Comparison of ENCODE assay signal across 23 cellular contexts in genomic region chr13:48487968-48488367, GRCh38. TPM values are rescaled to one million over a fixed set of nuclear protein-coding genes. Genes with fewer than 3 reads are reported as not detected.
A peak's percentile ranks its signal among the peaks of the same experiment; 100 is the strongest.
DNase-seq lines count a peak whose midpoint lies in the region; ATAC-seq and TF ChIP-seq lines count a peak whose summit lies in the region.
"Had no signal": no experiment of that assay in that cellular context is flagged by ENCODE, and none has a peak within 500 bp of the region (broad histone marks: within the 10 kb centered on the region; RNA-seq: fewer than 3 reads in every experiment).

No MANE protein-coding gene starts in this region.

- TF ChIP-seq EP300 in SK-N-SH (IDR thresholded peaks at IDR 0.05; ENCODE audit: borderline replicate concordance in 1 of 2, low read depth in 1 of 2, low read length in 1 of 2) = no peak

- CTCF ChIA-PET in SK-N-SH (lab: Yijun Ruan, JAX) = no interaction called here
- CTCF ChIA-PET in CD8-positive, alpha-beta memory T cell (lab: Charles Lee) = no interaction called here
- CTCF ChIA-PET in WTC11 (lab: Charles Lee) = no interaction called here

- peak overlapping the region in 5 of 7 donors; percentile 23 to 65 (median 42) for H3K4me3 Mint-ChIP-seq in CD8-positive, alpha-beta memory T cell
- peak overlapping the region; percentile 77 for H3K4me3 Mint-ChIP-seq in endothelial cell (ENCODE audit: unreplicated experiment)
- H3K4me3 Mint-ChIP-seq in WTC11 = no peak overlapping the region

- H3K36me3 Mint-ChIP-seq in CD8-positive, alpha-beta memory T cell = peaks cover 10 to 25% (median 14%) of the 10 kb centered on the region in 3 donors
- H3K36me3 Mint-ChIP-seq in endothelial cell (ENCODE audit: low read depth, unreplicated experiment) (peaks cover 50% of the 10 kb centered on the region), WTC11 (peaks cover 22% of the 10 kb centered on the region)

- H3K9me2 ChIP-seq in SK-N-SH = no peaks in the 10 kb centered on the region
- H3K9me2 ChIP-seq in Loucy (replicated peaks; ENCODE audit: low read depth, low read length) = no peaks in the 10 kb centered on the region

- H3F3A ChIP-seq in SK-N-SH (replicated peaks; ENCODE audit: insufficient read depth) (no peaks in the 10 kb centered on the region), Loucy (ENCODE audit: low read depth) (peaks cover 8% of the 10 kb centered on the region; the same call in 1 of the 2 replicates)

- no peaks in the 10 kb centered on the region; the same call in 1 of the 2 replicates for H3K9me3 ChIP-seq in SK-N-SH
- H3K9me3 ChIP-seq in CD8-positive, alpha-beta memory T cell (ENCODE audit: low read length) = no peaks in the 10 kb centered on the region
- H3K9me3 ChIP-seq in Loucy (ENCODE audit: insufficient read depth, low read depth, low read length) = 0 out of 2 replicates have a peak, but pooled peaks cover 6% of the 10 kb centered on the region
- H3K9me3 ChIP-seq: SJCRH30 had no signal

- TF ChIP-seq CTCF in SK-N-SH (IDR thresholded peaks at IDR 0.05) (no peak), Loucy (conservative IDR thresholded peaks at IDR 0.05; ENCODE audit: low read length) (no peak), endothelial cell (IDR thresholded peaks at IDR 0.05; ENCODE audit: unreplicated experiment) (no peak), WTC11 (IDR thresholded peaks at IDR 0.05) (no peak)

- peak overlapping the region in 5 of 8 donors; percentile 52 to 92 (median 81) for H3K27ac Mint-ChIP-seq in CD8-positive, alpha-beta memory T cell
- H3K27ac Mint-ChIP-seq in endothelial cell (ENCODE audit: unreplicated experiment) (no peak overlapping the region), WTC11 (no peak overlapping the region)

- peaks cover 21 to 33% (median 29%) of the 10 kb centered on the region in 3 donors for H3K4me1 Mint-ChIP-seq in CD8-positive, alpha-beta memory T cell
- H3K4me1 Mint-ChIP-seq in endothelial cell (ENCODE audit: unreplicated experiment) = peaks cover 7% of the 10 kb centered on the region
- H3K4me1 Mint-ChIP-seq in WTC11 = no peaks in the 10 kb centered on the region

- no peak overlapping the region for H3K9ac ChIP-seq in SK-N-SH
- no peak overlapping the region for H3K9ac ChIP-seq in Loucy (ENCODE audit: low read depth, low read length, poor library complexity, severe bottlenecking)
- H3K9ac ChIP-seq: BLaER1 had no signal

- ATAC-seq in SK-N-SH treated with all-trans-retinoic acid at 6 μM for 48 hours (no peak), HG03565 (IDR thresholded peaks at IDR 0.05; ENCODE audit: unreplicated experiment) (no peak), HG03460 (IDR thresholded peaks at IDR 0.05; ENCODE audit: unreplicated experiment) (no peak), WTC11 (no peak)

- no peaks in the 10 kb centered on the region for H4K20me1 ChIP-seq in SK-N-SH (ENCODE audit: insufficient read depth)
- H4K20me1 ChIP-seq in Loucy (ENCODE audit: insufficient read depth, low read length, poor library complexity, severe bottlenecking) = no peaks in the 10 kb centered on the region
- H4K20me1 ChIP-seq: BLaER1 had no signal

- DNase-seq in SK-N-SH (no peak), endothelial cell (ENCODE audit: low spot score) (no peak), WTC11 (ENCODE audit: low spot score) (no peak)
- no peak for DNase-seq in CD8-positive, alpha-beta memory T cell
- DNase-seq: ACHN, H7, KG1, MV-4-11, NCI-H1105 treated with DMSO at 0.1 percent for 48 hours, NCI-H2081, NCI-H2171, NCI-H345, NCI-H524, NCI-H774, OCI-M1, SJCRH30 had no signal

- POLR2A ChIA-PET in SK-N-SH (lab: Yijun Ruan, JAX) = no interaction called here
- POLR2A ChIA-PET in CD8-positive, alpha-beta memory T cell (lab: Charles Lee) = interaction anchor here (0.6 to 0.7 kb wide), 2 partner anchors 23 to 47 kb away, joined by 3 to 11 read pairs; no protein-coding TSS in a partner anchor
- POLR2A ChIA-PET in WTC11 (lab: Charles Lee) = no interaction called here

- H3K36me3 ChIP-seq in SK-N-SH (replicated peaks in 1 of 2; ENCODE audit: control insufficient read depth in 1 of 2, insufficient read depth in 2 of 2, low read length in 1 of 2) (peaks cover 0 to 5% of the 10 kb centered on the region in 2 experiments), Loucy (ENCODE audit: insufficient read depth, low read length) (no peaks in the 10 kb centered on the region; the same call in 1 of the 2 replicates)
- no peaks in the 10 kb centered on the region for H3K36me3 ChIP-seq in CD8-positive, alpha-beta memory T cell (ENCODE audit: insufficient read depth, low read length)

- 81% methylated on average over 2 of the region's 2 CpGs for WGBS in SK-N-SH (ENCODE audit: low lambda C conversion rate)

- H3K4me1 ChIP-seq in SK-N-SH (ENCODE audit: control insufficient read depth in 1 of 2, insufficient read depth in 2 of 2, low read depth in 1 of 2, low read length in 1 of 2) (no peaks in the 10 kb centered on the region; a peak in 1 of 4 replicates), Loucy (ENCODE audit: insufficient read depth, low read length, poor library complexity, severe bottlenecking) (peaks cover 71% of the 10 kb centered on the region)
- H3K4me1 ChIP-seq in CD8-positive, alpha-beta memory T cell (ENCODE audit: insufficient read depth, low read length) = peaks cover 56% of the 10 kb centered on the region
- H3K4me1 ChIP-seq: SJCRH30 had no signal

- H3K27ac ChIP-seq in SK-N-SH (ENCODE audit: low read depth in 2 of 2, low read length in 1 of 2) = no peak overlapping the region
- H3K27ac ChIP-seq in CD8-positive, alpha-beta memory T cell (ENCODE audit: low read depth, low read length) = no peak overlapping the region
- H3K27ac ChIP-seq: 22Rv1, HL-60, SJCRH30 had no signal

- H2AFZ ChIP-seq in SK-N-SH (ENCODE audit: low read depth) = no peak overlapping the region
- H2AFZ ChIP-seq in Loucy (ENCODE audit: low read length) = no peak overlapping the region

- H3K27me3 ChIP-seq in SK-N-SH (ENCODE audit: insufficient read depth) = no peaks in the 10 kb centered on the region
- no peaks in the 10 kb centered on the region for H3K27me3 ChIP-seq in CD8-positive, alpha-beta memory T cell (ENCODE audit: insufficient read depth, low read length, poor library complexity, severe bottlenecking)
- no peaks in the 10 kb centered on the region for H3K27me3 ChIP-seq in Loucy (ENCODE audit: insufficient read depth, low read length, poor library complexity, severe bottlenecking)
- H3K27me3 ChIP-seq: BLaER1, SJCRH30 had no signal

- peaks cover 0 to 2% (median 0%) of the 10 kb centered on the region in 5 donors for H3K9me3 Mint-ChIP-seq in CD8-positive, alpha-beta memory T cell
- H3K9me3 Mint-ChIP-seq in endothelial cell (ENCODE audit: unreplicated experiment) = no peaks in the 10 kb centered on the region
- H3K9me3 Mint-ChIP-seq in WTC11 = peaks cover 13% of the 10 kb centered on the region

- H3K79me2 ChIP-seq in SK-N-SH (ENCODE audit: insufficient read depth) (no peaks in the 10 kb centered on the region), Loucy (ENCODE audit: insufficient read depth, low read length) (peaks cover 52% of the 10 kb centered on the region)

- H3K4me2 ChIP-seq in SK-N-SH (no peak overlapping the region), Loucy (ENCODE audit: low read depth, low read length, poor library complexity, severe bottlenecking) (peak overlapping the region; percentile 89)
- H3K4me2 ChIP-seq: BLaER1 had no signal

- H3K27me3 Mint-ChIP-seq in CD8-positive, alpha-beta memory T cell = no peaks in the 10 kb centered on the region
- H3K27me3 Mint-ChIP-seq in endothelial cell (ENCODE audit: unreplicated experiment) (peaks cover 3% of the 10 kb centered on the region), WTC11 (ENCODE audit: low read depth) (no peaks in the 10 kb centered on the region)

- H3K4me3 ChIP-seq in SK-N-SH (ENCODE audit: low read depth in 2 of 2, low read length in 1 of 2) (no peak overlapping the region), Loucy (ENCODE audit: low read length, poor library complexity, severe bottlenecking) (peak overlapping the region; percentile 77)
- H3K4me3 ChIP-seq in CD8-positive, alpha-beta memory T cell (ENCODE audit: low read length) = no peak overlapping the region
- H3K4me3 ChIP-seq: BLaER1, SJCRH30 had no signal

- no peak for TF ChIP-seq RAD21 in SK-N-SH (IDR thresholded peaks at IDR 0.05; ENCODE audit: low read length)

TF ChIP-seq in SK-N-SH treated with all-trans-retinoic acid at 6 μM for 48 hours, 23 proteins besides CTCF, POLR2A, EP300 and RAD21 (continues in another document):
- peak; percentile 97 for TF ChIP-seq ZNF8 (CRISPR knock-in tag; IDR thresholded peaks at IDR 0.05)

TF ChIP-seq in SK-N-SH, 30 proteins besides CTCF, POLR2A, EP300 and RAD21 (continues in another document):
- TF ChIP-seq TAF1 (IDR thresholded peaks at IDR 0.05; ENCODE audit: borderline replicate concordance, low read depth, low read length) = no peak
- TF ChIP-seq SMC3 (IDR thresholded peaks at IDR 0.05; ENCODE audit: low read depth, low read length) = no peak
- no peak for TF ChIP-seq FOXJ3 (CRISPR knock-in tag; IDR thresholded peaks at IDR 0.05)
- TF ChIP-seq ELF1 (IDR thresholded peaks at IDR 0.05) = no peak
- no peak for TF ChIP-seq USF2 (IDR thresholded peaks at IDR 0.05; ENCODE audit: borderline replicate concordance, low read depth, low read length)

TF ChIP-seq in WTC11, 78 proteins besides CTCF, POLR2A, EP300 and RAD21:
- TF ChIP-seq MXD4 (CRISPR knock-in tag; IDR thresholded peaks at IDR 0.05; ENCODE audit: borderline replicate concordance) (no peak), RELA (CRISPR knock-in tag; IDR thresholded peaks at IDR 0.05; ENCODE audit: borderline replicate concordance) (no peak), IRF2 (CRISPR knock-in tag; IDR thresholded peaks at IDR 0.05; ENCODE audit: borderline replicate concordance, low read depth) (no peak), USF1 (CRISPR knock-in tag; IDR thresholded peaks at IDR 0.05) (no peak), ZNF416 (CRISPR knock-in tag; IDR thresholded peaks at IDR 0.05) (no peak), SP1 (CRISPR knock-in tag; conservative IDR thresholded peaks at IDR 0.05) (no peak), ZNF396 (CRISPR knock-in tag; IDR thresholded peaks at IDR 0.05; ENCODE audit: borderline replicate concordance) (no peak)

RNA-seq across cellular contexts. Expression of gene RCBTB2, which starts 44.9 kb away (rescaled TPM):
- 2.8 and 4.3 TPM in 2 replicates for polyA plus RNA-seq in SK-N-SH (2012; rRNA removed)
- polyA plus RNA-seq in SK-N-SH (2012; cell fraction: cytosol; rRNA removed) = 3.2 and 3.4 TPM in 2 replicates
- 2.4 and 4.7 TPM in 2 replicates for polyA plus RNA-seq in SK-N-SH (2012; cell fraction: nucleus; rRNA removed)
- 1 to 10 TPM; 5.4 to 6.5 TPM for total RNA-seq in CD8-positive, alpha-beta memory T cell
- 23.4 TPM for polyA plus RNA-seq in CD8-positive, alpha-beta memory T cell
- total RNA-seq in endothelial cell (ENCODE audit: unreplicated experiment) (71.0 TPM), WTC11 (2021) (6.6 to 9.4 TPM (median 9.1 TPM) in 3 replicates)

Comparison
In these comparisons a context has a peak if more than half of its experiments do, and no peak if none do; other contexts are left out.
1. H3K27ac Mint-ChIP-seq: peak in CD8-positive, alpha-beta memory T cell (5 of 8); none in endothelial cell (single experiment) and WTC11 (single experiment).